Comparison of ENCODE assay signal across 8 cellular contexts in the genomic region with DNA sequence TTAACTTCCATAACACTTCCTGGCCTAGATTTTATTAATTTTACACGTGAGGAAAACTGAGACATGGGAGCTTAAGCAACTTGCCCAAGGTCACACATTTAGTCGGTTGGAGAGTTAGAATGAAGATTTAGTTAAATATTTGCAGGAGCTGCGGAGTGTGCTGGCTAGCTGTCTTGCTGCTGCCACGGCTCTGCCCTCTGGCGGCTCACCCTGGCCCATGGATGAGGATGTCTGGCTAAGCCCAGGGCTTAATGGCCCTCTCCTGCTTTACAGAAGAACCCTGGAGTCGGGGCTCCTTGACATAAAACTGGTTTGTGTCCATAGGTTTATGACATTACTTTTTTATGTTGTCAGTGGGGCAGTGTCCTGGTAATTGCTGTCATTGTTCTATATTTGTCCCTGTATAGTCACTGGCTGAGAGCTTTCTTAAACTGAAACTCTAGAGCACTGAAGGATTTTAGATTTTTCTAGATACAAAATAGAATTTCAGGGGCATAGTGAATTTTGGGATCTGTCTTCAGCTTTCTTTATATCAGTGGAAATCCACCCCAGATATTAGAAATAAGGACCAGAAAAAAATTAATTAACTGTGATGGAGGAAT.
A peak's percentile ranks its signal among the peaks of the same experiment; 100 is the strongest.
DNase-seq lines count a peak whose midpoint lies in the region; ATAC-seq and TF ChIP-seq lines count a peak whose summit lies in the region.

No MANE protein-coding gene starts in this region.

- H3K27ac ChIP-seq in ascending aorta (no peak overlapping the region), tibial nerve (no peak overlapping the region)

- TF ChIP-seq CTCF in ascending aorta (IDR thresholded peaks at IDR 0.05) (peak; percentile 36 to 70 (median 51)), tibial nerve (IDR thresholded peaks at IDR 0.05) (peak; percentile 51 to 68 (median 53))

- no peak for ATAC-seq in HG03442 (IDR thresholded peaks at IDR 0.05; ENCODE audit: unreplicated experiment)
- no peak for ATAC-seq in HG02623 (IDR thresholded peaks at IDR 0.05; ENCODE audit: unreplicated experiment)

- H3K4me3 ChIP-seq in ascending aorta (no peak overlapping the region), tibial nerve (no peak overlapping the region)

- peaks cover 0 to 2% of the 10 kb centered on the region in 2 donors for H3K4me1 ChIP-seq in ascending aorta
- peaks cover 0 to 29% (median 0%) of the 10 kb centered on the region in 4 donors for H3K4me1 ChIP-seq in tibial nerve

- intact Hi-C loops in ascending aorta (cut with DNase I) = loop anchor here (1.0 to 10.0 kb wide), 5 partner anchors 88 to 786 kb away; a partner anchor contains a TSS

- H3K9me3 ChIP-seq in ascending aorta (no peaks in the 10 kb centered on the region), tibial nerve (no peaks in the 10 kb centered on the region)

- no peak for TF ChIP-seq POLR2A in tibial nerve (IDR thresholded peaks at IDR 0.05)

- 29 to 31% methylated on average over 6 of the region's 6 CpGs for WGBS in tibial nerve, 2 donors

- DNase-seq in AG08396 (ENCODE audit: low spot score) (peak; percentile 69), HuH-7 (ENCODE audit: low spot score) (peak; percentile 64), ascending aorta (ENCODE audit: low spot score in 2 of 2) (peak in 1 of 2 donors; percentile 79), iris pigment epithelial cell (ENCODE audit: low read depth) (peak; percentile 71), tibial nerve (ENCODE audit: low spot score in 2 of 2) (peak; percentile 20 to 36), NCI-H1694 treated with DMSO at 0.1 percent for 48 hours (lab: John Stamatoyannopoulos, UW) (no peak)

- no peaks in the 10 kb centered on the region for H3K36me3 ChIP-seq in ascending aorta
- no peaks in the 10 kb centered on the region for H3K36me3 ChIP-seq in tibial nerve

- no peaks in the 10 kb centered on the region for H3K27me3 ChIP-seq in ascending aorta
- H3K27me3 ChIP-seq in tibial nerve = no peaks in the 10 kb centered on the region

- no peak for TF ChIP-seq EP300 in tibial nerve (IDR thresholded peaks at IDR 0.05)
